Comparison of ENCODE assay signal across 15 cellular contexts in the genomic region with DNA sequence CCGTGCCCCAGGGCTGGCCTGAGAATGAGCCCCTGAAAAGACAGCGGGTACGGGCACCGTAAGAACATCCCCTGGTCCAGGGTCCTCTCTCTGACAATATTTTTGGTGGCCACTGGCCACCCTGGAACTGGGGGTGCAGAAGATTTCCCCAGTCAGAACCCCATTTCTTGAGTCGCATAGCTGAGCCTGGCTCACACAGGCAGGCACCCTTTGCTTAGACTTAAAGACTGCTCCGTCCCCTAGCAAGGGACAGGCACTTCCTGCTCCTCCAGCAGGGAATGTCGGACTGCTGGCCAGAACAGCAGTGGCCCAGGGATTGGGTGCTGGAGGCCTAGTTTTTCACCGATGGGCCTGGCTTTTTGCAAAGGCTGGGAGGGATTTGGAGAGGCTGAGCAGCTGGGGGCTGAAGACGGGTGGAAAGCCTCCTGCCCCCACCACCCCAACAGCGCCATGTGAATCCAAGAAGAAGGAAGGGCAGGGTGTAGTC. TPM values are rescaled to one million over a fixed set of nuclear protein-coding genes. Genes with fewer than 3 reads are reported as not detected.
DNase-seq lines count a peak whose midpoint lies in the region; ATAC-seq and TF ChIP-seq lines count a peak whose summit lies in the region.
"Had no signal": no experiment of that assay in that cellular context is flagged by ENCODE, and none has a peak within 500 bp of the region (broad histone marks: within the 10 kb centered on the region; RNA-seq: fewer than 3 reads in every experiment).

No MANE protein-coding gene starts in this region.

- peaks cover 30 to 45% of the 10 kb centered on the region in 2 donors for H3K27me3 Mint-ChIP-seq in natural killer cell treated with Interleukin-12 subunit alpha and Interleukin-12 subunit beta and Interleukin-15 and Interleukin-18, amount 100 ng/mL, for 72 hours
- peaks cover 47 to 60% of the 10 kb centered on the region in 2 donors for H3K27me3 Mint-ChIP-seq in natural killer cell (ENCODE audit: low read depth in 2 of 2)
- peaks cover 73 to 82% of the 10 kb centered on the region in 2 donors for H3K27me3 Mint-ChIP-seq in effector memory CD8-positive, alpha-beta T cell

- ATAC-seq in natural killer cell treated with Interleukin-12 subunit alpha and Interleukin-12 subunit beta and Interleukin-15 and Interleukin-18, amount 100 ng/mL, for 72 hours = no peak
- ATAC-seq in natural killer cell = no peak
- ATAC-seq in effector memory CD8-positive, alpha-beta T cell (replicated peaks) = no peak
- ATAC-seq in GM21360 (IDR thresholded peaks at IDR 0.05; ENCODE audit: unreplicated experiment) = no peak
- ATAC-seq in GM19467 (IDR thresholded peaks at IDR 0.05; ENCODE audit: unreplicated experiment) = no peak
- ATAC-seq in HG02571 (IDR thresholded peaks at IDR 0.05; ENCODE audit: unreplicated experiment) = no peak
- ATAC-seq: HepG2 had no signal

- TF ChIP-seq CTCF in natural killer cell (IDR thresholded peaks at IDR 0.05) = no peak

- DNase-seq in natural killer cell treated with Interleukin-12 subunit alpha and Interleukin-12 subunit beta and Interleukin-15 and Interleukin-18, amount 100 ng/mL, for 72 hours (ENCODE audit: low spot score) = no peak
- DNase-seq in natural killer cell = no peak
- no peak for DNase-seq in effector memory CD8-positive, alpha-beta T cell
- peak; percentile 26 for DNase-seq in pons (ENCODE audit: low spot score)
- no peak for DNase-seq in NCI-H1436 treated with DMSO at 0.1 percent for 48 hours (lab: John Stamatoyannopoulos, UW)
- DNase-seq: 8988T, Karpas-422, NCI-H1930, NCI-H2171, NCI-H446 treated with DMSO at 0.1 percent for 48 hours, SHP77 treated with DMSO at 0.1 percent for 48 hours had no signal

- H3K4me3 Mint-ChIP-seq in natural killer cell treated with Interleukin-12 subunit alpha and Interleukin-12 subunit beta and Interleukin-15 and Interleukin-18, amount 100 ng/mL, for 72 hours = peak overlapping the region; percentile 80
- H3K4me3 Mint-ChIP-seq in natural killer cell = no peak overlapping the region
- H3K4me3 Mint-ChIP-seq in effector memory CD8-positive, alpha-beta T cell = peak overlapping the region; percentile 65 to 67

- H3K9me3 Mint-ChIP-seq in natural killer cell treated with Interleukin-12 subunit alpha and Interleukin-12 subunit beta and Interleukin-15 and Interleukin-18, amount 100 ng/mL, for 72 hours = no peaks in the 10 kb centered on the region
- no peaks in the 10 kb centered on the region for H3K9me3 Mint-ChIP-seq in natural killer cell
- H3K9me3 Mint-ChIP-seq in effector memory CD8-positive, alpha-beta T cell = no peaks in the 10 kb centered on the region

- intact Hi-C loops in natural killer cell (cut with micrococcal nuclease) = loop anchor here (10.0 kb wide), 1 partner anchor 95 kb away; no protein-coding TSS in a partner anchor

- no peak overlapping the region for H3K27ac Mint-ChIP-seq in natural killer cell treated with Interleukin-12 subunit alpha and Interleukin-12 subunit beta and Interleukin-15 and Interleukin-18, amount 100 ng/mL, for 72 hours
- H3K27ac Mint-ChIP-seq in natural killer cell = no peak overlapping the region
- no peak overlapping the region for H3K27ac Mint-ChIP-seq in effector memory CD8-positive, alpha-beta T cell

- H3K36me3 Mint-ChIP-seq in natural killer cell treated with Interleukin-12 subunit alpha and Interleukin-12 subunit beta and Interleukin-15 and Interleukin-18, amount 100 ng/mL, for 72 hours = no peaks in the 10 kb centered on the region
- no peaks in the 10 kb centered on the region for H3K36me3 Mint-ChIP-seq in natural killer cell
- peaks cover 12% of the 10 kb centered on the region for H3K36me3 Mint-ChIP-seq in effector memory CD8-positive, alpha-beta T cell (ENCODE audit: insufficient read depth)

- H3K4me1 Mint-ChIP-seq in natural killer cell treated with Interleukin-12 subunit alpha and Interleukin-12 subunit beta and Interleukin-15 and Interleukin-18, amount 100 ng/mL, for 72 hours (ENCODE audit: low read depth in 2 of 2) = peaks cover 29 to 37% of the 10 kb centered on the region in 2 donors
- H3K4me1 Mint-ChIP-seq in natural killer cell = peaks cover 35 to 37% of the 10 kb centered on the region in 2 donors
- H3K4me1 Mint-ChIP-seq in effector memory CD8-positive, alpha-beta T cell (ENCODE audit: low read depth in 2 of 2) = peaks cover 18 to 26% of the 10 kb centered on the region in 2 donors

RNA-seq across cellular contexts. Expression of gene OLIG2, which starts 4.3 kb away (rescaled TPM):
- total RNA-seq in natural killer cell treated with Interleukin-12 subunit alpha and Interleukin-12 subunit beta and Interleukin-15 and Interleukin-18, amount 100 ng/mL, for 72 hours = not detected
- total RNA-seq in natural killer cell = not detected
- total RNA-seq: HepG2 had no signal

RNA-seq across cellular contexts. Expression of gene OLIG1, which starts 39.9 kb away (rescaled TPM):
- under 1 TPM in 1 of 2 donors, not detected in 1; 0.20 TPM for total RNA-seq in natural killer cell treated with Interleukin-12 subunit alpha and Interleukin-12 subunit beta and Interleukin-15 and Interleukin-18, amount 100 ng/mL, for 72 hours
- 1 to 10 TPM in 1 of 3 donors, under 1 TPM in 2; 0.47 to 1.4 (median 0.48) TPM for total RNA-seq in natural killer cell
- total RNA-seq: HepG2 had no signal
